ENCODE assay signal across 2 cellular contexts in the genomic region with DNA sequence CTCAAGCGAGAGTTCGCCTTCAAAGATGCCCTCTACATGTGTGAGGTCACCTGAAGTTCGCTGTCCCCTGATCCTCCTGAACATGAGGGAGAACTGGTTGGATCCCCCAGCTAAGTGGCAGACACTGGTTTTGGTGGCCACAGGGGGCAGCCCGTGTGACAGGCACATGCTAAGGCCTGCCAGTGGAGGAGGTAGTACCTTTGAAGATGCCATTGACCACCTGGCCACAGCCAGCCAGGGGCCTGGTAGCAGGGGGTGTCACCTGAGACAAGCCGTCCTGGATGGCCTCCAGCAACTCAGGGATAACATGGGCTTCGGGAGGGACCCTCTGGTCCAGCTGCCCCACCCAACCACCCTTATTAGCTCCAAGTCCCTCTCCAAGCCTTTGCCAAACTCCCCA.
TF ChIP-seq lines count a peak whose summit lies in the region.

No MANE protein-coding gene starts in this region.

TF ChIP-seq in Ishikawa, 13 proteins besides CTCF, POLR2A, EP300 and RAD21:
- TF ChIP-seq, protein P1, sequence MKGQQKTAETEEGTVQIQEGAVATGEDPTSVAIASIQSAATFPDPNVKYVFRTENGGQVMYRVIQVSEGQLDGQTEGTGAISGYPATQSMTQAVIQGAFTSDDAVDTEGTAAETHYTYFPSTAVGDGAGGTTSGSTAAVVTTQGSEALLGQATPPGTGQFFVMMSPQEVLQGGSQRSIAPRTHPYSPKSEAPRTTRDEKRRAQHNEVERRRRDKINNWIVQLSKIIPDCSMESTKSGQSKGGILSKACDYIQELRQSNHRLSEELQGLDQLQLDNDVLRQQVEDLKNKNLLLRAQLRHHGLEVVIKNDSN (IDR thresholded peaks at IDR 0.05): no peak
- TF ChIP-seq TEAD4 (IDR thresholded peaks at IDR 0.05): no peak
- TF ChIP-seq, protein P2, sequence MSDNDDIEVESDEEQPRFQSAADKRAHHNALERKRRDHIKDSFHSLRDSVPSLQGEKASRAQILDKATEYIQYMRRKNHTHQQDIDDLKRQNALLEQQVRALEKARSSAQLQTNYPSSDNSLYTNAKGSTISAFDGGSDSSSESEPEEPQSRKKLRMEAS (IDR thresholded peaks at IDR 0.05): peak; percentile 63
TF ChIP-seq in Ishikawa: peak in this region for 1.

TF ChIP-seq in GM12878, 131 proteins besides CTCF, POLR2A, EP300 and RAD21:
- TF ChIP-seq MYB (IDR thresholded peaks at IDR 0.05; ENCODE audit: borderline replicate concordance, low read depth, low read length) (no peak), NFIC (IDR thresholded peaks at IDR 0.05; ENCODE audit: low read depth, low read length) (no peak), FOXK2 (IDR thresholded peaks at IDR 0.05) (no peak), STAT1 (conservative IDR thresholded peaks at IDR 0.05) (no peak), KAT2A (conservative IDR thresholded peaks at IDR 0.05; ENCODE audit: control insufficient read depth, low read depth, low read length) (no peak)
- TF ChIP-seq, protein P3, sequence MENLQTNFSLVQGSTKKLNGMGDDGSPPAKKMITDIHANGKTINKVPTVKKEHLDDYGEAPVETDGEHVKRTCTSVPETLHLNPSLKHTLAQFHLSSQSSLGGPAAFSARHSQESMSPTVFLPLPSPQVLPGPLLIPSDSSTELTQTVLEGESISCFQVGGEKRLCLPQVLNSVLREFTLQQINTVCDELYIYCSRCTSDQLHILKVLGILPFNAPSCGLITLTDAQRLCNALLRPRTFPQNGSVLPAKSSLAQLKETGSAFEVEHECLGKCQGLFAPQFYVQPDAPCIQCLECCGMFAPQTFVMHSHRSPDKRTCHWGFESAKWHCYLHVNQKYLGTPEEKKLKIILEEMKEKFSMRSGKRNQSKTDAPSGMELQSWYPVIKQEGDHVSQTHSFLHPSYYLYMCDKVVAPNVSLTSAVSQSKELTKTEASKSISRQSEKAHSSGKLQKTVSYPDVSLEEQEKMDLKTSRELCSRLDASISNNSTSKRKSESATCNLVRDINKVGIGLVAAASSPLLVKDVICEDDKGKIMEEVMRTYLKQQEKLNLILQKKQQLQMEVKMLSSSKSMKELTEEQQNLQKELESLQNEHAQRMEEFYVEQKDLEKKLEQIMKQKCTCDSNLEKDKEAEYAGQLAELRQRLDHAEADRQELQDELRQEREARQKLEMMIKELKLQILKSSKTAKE (IDR thresholded peaks at IDR 0.05; ENCODE audit: low read depth, poor library complexity, severe bottlenecking): no peak
- TF ChIP-seq, protein P4, sequence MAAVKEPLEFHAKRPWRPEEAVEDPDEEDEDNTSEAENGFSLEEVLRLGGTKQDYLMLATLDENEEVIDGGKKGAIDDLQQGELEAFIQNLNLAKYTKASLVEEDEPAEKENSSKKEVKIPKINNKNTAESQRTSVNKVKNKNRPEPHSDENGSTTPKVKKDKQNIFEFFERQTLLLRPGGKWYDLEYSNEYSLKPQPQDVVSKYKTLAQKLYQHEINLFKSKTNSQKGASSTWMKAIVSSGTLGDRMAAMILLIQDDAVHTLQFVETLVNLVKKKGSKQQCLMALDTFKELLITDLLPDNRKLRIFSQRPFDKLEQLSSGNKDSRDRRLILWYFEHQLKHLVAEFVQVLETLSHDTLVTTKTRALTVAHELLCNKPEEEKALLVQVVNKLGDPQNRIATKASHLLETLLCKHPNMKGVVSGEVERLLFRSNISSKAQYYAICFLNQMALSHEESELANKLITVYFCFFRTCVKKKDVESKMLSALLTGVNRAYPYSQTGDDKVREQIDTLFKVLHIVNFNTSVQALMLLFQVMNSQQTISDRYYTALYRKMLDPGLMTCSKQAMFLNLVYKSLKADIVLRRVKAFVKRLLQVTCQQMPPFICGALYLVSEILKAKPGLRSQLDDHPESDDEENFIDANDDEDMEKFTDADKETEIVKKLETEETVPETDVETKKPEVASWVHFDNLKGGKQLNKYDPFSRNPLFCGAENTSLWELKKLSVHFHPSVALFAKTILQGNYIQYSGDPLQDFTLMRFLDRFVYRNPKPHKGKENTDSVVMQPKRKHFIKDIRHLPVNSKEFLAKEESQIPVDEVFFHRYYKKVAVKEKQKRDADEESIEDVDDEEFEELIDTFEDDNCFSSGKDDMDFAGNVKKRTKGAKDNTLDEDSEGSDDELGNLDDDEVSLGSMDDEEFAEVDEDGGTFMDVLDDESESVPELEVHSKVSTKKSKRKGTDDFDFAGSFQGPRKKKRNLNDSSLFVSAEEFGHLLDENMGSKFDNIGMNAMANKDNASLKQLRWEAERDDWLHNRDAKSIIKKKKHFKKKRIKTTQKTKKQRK (IDR thresholded peaks at IDR 0.05; ENCODE audit: low read depth, low read length): no peak
- TF ChIP-seq, protein P5, sequence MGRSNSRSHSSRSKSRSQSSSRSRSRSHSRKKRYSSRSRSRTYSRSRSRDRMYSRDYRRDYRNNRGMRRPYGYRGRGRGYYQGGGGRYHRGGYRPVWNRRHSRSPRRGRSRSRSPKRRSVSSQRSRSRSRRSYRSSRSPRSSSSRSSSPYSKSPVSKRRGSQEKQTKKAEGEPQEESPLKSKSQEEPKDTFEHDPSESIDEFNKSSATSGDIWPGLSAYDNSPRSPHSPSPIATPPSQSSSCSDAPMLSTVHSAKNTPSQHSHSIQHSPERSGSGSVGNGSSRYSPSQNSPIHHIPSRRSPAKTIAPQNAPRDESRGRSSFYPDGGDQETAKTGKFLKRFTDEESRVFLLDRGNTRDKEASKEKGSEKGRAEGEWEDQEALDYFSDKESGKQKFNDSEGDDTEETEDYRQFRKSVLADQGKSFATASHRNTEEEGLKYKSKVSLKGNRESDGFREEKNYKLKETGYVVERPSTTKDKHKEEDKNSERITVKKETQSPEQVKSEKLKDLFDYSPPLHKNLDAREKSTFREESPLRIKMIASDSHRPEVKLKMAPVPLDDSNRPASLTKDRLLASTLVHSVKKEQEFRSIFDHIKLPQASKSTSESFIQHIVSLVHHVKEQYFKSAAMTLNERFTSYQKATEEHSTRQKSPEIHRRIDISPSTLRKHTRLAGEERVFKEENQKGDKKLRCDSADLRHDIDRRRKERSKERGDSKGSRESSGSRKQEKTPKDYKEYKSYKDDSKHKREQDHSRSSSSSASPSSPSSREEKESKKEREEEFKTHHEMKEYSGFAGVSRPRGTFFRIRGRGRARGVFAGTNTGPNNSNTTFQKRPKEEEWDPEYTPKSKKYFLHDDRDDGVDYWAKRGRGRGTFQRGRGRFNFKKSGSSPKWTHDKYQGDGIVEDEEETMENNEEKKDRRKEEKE (IDR thresholded peaks at IDR 0.05): no peak
- TF ChIP-seq, protein P6, sequence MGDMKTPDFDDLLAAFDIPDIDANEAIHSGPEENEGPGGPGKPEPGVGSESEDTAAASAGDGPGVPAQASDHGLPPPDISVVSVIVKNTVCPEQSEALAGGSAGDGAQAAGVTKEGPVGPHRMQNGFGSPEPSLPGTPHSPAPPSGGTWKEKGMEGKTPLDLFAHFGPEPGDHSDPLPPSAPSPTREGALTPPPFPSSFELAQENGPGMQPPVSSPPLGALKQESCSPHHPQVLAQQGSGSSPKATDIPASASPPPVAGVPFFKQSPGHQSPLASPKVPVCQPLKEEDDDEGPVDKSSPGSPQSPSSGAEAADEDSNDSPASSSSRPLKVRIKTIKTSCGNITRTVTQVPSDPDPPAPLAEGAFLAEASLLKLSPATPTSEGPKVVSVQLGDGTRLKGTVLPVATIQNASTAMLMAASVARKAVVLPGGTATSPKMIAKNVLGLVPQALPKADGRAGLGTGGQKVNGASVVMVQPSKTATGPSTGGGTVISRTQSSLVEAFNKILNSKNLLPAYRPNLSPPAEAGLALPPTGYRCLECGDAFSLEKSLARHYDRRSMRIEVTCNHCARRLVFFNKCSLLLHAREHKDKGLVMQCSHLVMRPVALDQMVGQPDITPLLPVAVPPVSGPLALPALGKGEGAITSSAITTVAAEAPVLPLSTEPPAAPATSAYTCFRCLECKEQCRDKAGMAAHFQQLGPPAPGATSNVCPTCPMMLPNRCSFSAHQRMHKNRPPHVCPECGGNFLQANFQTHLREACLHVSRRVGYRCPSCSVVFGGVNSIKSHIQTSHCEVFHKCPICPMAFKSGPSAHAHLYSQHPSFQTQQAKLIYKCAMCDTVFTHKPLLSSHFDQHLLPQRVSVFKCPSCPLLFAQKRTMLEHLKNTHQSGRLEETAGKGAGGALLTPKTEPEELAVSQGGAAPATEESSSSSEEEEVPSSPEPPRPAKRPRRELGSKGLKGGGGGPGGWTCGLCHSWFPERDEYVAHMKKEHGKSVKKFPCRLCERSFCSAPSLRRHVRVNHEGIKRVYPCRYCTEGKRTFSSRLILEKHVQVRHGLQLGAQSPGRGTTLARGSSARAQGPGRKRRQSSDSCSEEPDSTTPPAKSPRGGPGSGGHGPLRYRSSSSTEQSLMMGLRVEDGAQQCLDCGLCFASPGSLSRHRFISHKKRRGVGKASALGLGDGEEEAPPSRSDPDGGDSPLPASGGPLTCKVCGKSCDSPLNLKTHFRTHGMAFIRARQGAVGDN (IDR thresholded peaks at IDR 0.05): no peak
